In genomic region chr19:43783636-43784035, GRCh38 we compare ENCODE assay signal across 12 cellular contexts. TPM values are rescaled to one million over a fixed set of nuclear protein-coding genes. Genes with fewer than 3 reads are reported as not detected.
A peak's percentile ranks its signal among the peaks of the same experiment; 100 is the strongest.
DNase-seq lines count a peak whose midpoint lies in the region; TF ChIP-seq lines count a peak whose summit lies in the region.
"Had no signal": no experiment of that assay in that cellular context is flagged by ENCODE, and none has a peak within 500 bp of the region (broad histone marks: within the 10 kb centered on the region; RNA-seq: fewer than 3 reads in every experiment).

No MANE protein-coding gene starts in this region.

- no peak for TF ChIP-seq EP300 in transverse colon (IDR thresholded peaks at IDR 0.05; ENCODE audit: low read depth)

- TF ChIP-seq CTCF in RWPE1 (conservative IDR thresholded peaks at IDR 0.05; ENCODE audit: low read depth) (no peak), transverse colon (IDR thresholded peaks at IDR 0.05) (no peak)

- no peak for TF ChIP-seq POLR2A in transverse colon (IDR thresholded peaks at IDR 0.05)

- no peak for DNase-seq in activated naive CD4-positive, alpha-beta T cell treated with anti-CD3 and anti-CD28 coated beads, Interleukin-2, amount 50 U/mL, for 16 hours
- DNase-seq in RWPE1 (ENCODE audit: low spot score) = no peak
- DNase-seq in transverse colon = no peak
- DNase-seq in AG08396 (ENCODE audit: low spot score) = no peak
- DNase-seq in NOMO-1 treated with DMSO at 0.1 percent for 48 hours (lab: John Stamatoyannopoulos, UW; ENCODE audit: unreplicated experiment) = no peak
- DNase-seq in germinal center (ENCODE audit: low spot score) = no peak
- DNase-seq: NCI-H1694 had no signal

- no peaks in the 10 kb centered on the region for H3K36me3 ChIP-seq in transverse colon
- H3K36me3 ChIP-seq: prostate gland, WERI-Rb-1 had no signal

- H3K9me3 ChIP-seq in transverse colon = no peaks in the 10 kb centered on the region
- H3K9me3 ChIP-seq: prostate gland had no signal

- POLR2A ChIA-PET in RWPE1 (lab: Yijun Ruan, JAX; ENCODE audit: low non-redundant PET) = no interaction called here

- H3K27me3 Mint-ChIP-seq in activated naive CD4-positive, alpha-beta T cell treated with anti-CD3 and anti-CD28 coated beads, Interleukin-2, amount 50 U/mL, for 24 hours = no peaks in the 10 kb centered on the region
- H3K27me3 Mint-ChIP-seq in dendritic cell treated with granulocyte-macrophage colony-stimulating factor and Interleukin-4, amounts not matched to agents 40 ng/mL and 50 ng/mL, for 4 days = no peaks in the 10 kb centered on the region

- H3K4me3 ChIP-seq in transverse colon = no peak overlapping the region
- H3K4me3 ChIP-seq: prostate gland had no signal

- in situ Hi-C loops in transverse colon (cut with MboI; ENCODE audit: low pct_ligation_motif_present in 1 of 4, low pct_unique_long_range_greater_than_20kb in 1 of 4, low sequenced_read_pairs in 3 of 4) = no loop called here

- H3K27ac ChIP-seq in RWPE1 (peak overlapping the region; percentile 96), transverse colon (peak overlapping the region; percentile 44 to 67 (median 50))
- H3K27ac ChIP-seq: prostate gland, WERI-Rb-1 had no signal

- peak overlapping the region; percentile 64 for H3K4me3 Mint-ChIP-seq in activated naive CD4-positive, alpha-beta T cell treated with anti-CD3 and anti-CD28 coated beads, Interleukin-2, amount 50 U/mL, for 24 hours
- H3K4me3 Mint-ChIP-seq in dendritic cell treated with granulocyte-macrophage colony-stimulating factor and Interleukin-4, amounts not matched to agents 40 ng/mL and 50 ng/mL, for 4 days = no peak overlapping the region

- peak overlapping the region; percentile 81 for H3K27ac Mint-ChIP-seq in activated naive CD4-positive, alpha-beta T cell treated with anti-CD3 and anti-CD28 coated beads, Interleukin-2, amount 50 U/mL, for 24 hours
- H3K27ac Mint-ChIP-seq in dendritic cell treated with granulocyte-macrophage colony-stimulating factor and Interleukin-4, amounts not matched to agents 40 ng/mL and 50 ng/mL, for 4 days = peak overlapping the region; percentile 0

- 77 to 90% methylated on average over 5 to 8 of the region's 8 CpGs for WGBS in transverse colon (ENCODE audit: low coverage in 1 of 2), 2 donors

- peaks cover 18 to 51% (median 38%) of the 10 kb centered on the region in 4 donors for H3K4me1 ChIP-seq in transverse colon
- H3K4me1 ChIP-seq: prostate gland had no signal

- no peaks in the 10 kb centered on the region for H3K27me3 ChIP-seq in transverse colon

- intact Hi-C loops in dendritic cell treated with granulocyte-macrophage colony-stimulating factor and Interleukin-4, amounts not matched to agents 40 ng/mL and 50 ng/mL, for 4 days (cut with micrococcal nuclease) = loop anchor here (2.0 to 10.0 kb wide), 2 partner anchors 17 to 119 kb away; no protein-coding TSS in a partner anchor
- intact Hi-C loops in transverse colon (cut with DNase I; ENCODE audit: low total_unique reads) = loop anchor here (5.0 kb wide), 1 partner anchor 36 kb away; no protein-coding TSS in a partner anchor

- H3K36me3 Mint-ChIP-seq in activated naive CD4-positive, alpha-beta T cell treated with anti-CD3 and anti-CD28 coated beads, Interleukin-2, amount 50 U/mL, for 24 hours = no peaks in the 10 kb centered on the region
- no peaks in the 10 kb centered on the region for H3K36me3 Mint-ChIP-seq in dendritic cell treated with granulocyte-macrophage colony-stimulating factor and Interleukin-4, amounts not matched to agents 40 ng/mL and 50 ng/mL, for 4 days (ENCODE audit: low read depth)

- no peaks in the 10 kb centered on the region for H3K9me3 Mint-ChIP-seq in activated naive CD4-positive, alpha-beta T cell treated with anti-CD3 and anti-CD28 coated beads, Interleukin-2, amount 50 U/mL, for 24 hours
- H3K9me3 Mint-ChIP-seq in dendritic cell treated with granulocyte-macrophage colony-stimulating factor and Interleukin-4, amounts not matched to agents 40 ng/mL and 50 ng/mL, for 4 days = no peaks in the 10 kb centered on the region

- CTCF ChIA-PET in RWPE1 (lab: Yijun Ruan, JAX) = no interaction called here

- H3K4me1 Mint-ChIP-seq in activated naive CD4-positive, alpha-beta T cell treated with anti-CD3 and anti-CD28 coated beads, Interleukin-2, amount 50 U/mL, for 24 hours = peaks cover 54% of the 10 kb centered on the region
- H3K4me1 Mint-ChIP-seq in dendritic cell treated with granulocyte-macrophage colony-stimulating factor and Interleukin-4, amounts not matched to agents 40 ng/mL and 50 ng/mL, for 4 days (ENCODE audit: low read depth) = peaks cover 60% of the 10 kb centered on the region

RNA-seq across cellular contexts. Expression of gene KCNN4, which starts 2.9 kb away (rescaled TPM):
- total RNA-seq in transverse colon = 10 to 100 TPM in 3 of 4 donors, not detected in 1; 26.5 to 72.2 (median 37.4) TPM

RNA-seq across cellular contexts. Expression of gene LYPD5, which starts 18.6 kb away (rescaled TPM):
- total RNA-seq in transverse colon = 1 to 10 TPM in 3 of 4 donors, not detected in 1; 2.1 to 5.2 (median 2.6) TPM
- total RNA-seq: SK-MEL-5 had no signal

RNA-seq across cellular contexts. Expression of gene SMG9, which starts 28.9 kb away (rescaled TPM):
- 10 to 100 TPM in 3 of 4 donors, 1 to 10 TPM in 1; 4.1 to 68.7 (median 13.8) TPM for total RNA-seq in transverse colon

RNA-seq across cellular contexts. Expression of gene ZNF283, which starts 43.5 kb away (rescaled TPM):
- 100 to 1,000 TPM in 1 of 4 donors, 10 to 100 TPM in 3; 10.9 to 168 (median 17.8) TPM for total RNA-seq in transverse colon
